ENCODE assay signal across 28 cellular contexts in the genomic region with DNA sequence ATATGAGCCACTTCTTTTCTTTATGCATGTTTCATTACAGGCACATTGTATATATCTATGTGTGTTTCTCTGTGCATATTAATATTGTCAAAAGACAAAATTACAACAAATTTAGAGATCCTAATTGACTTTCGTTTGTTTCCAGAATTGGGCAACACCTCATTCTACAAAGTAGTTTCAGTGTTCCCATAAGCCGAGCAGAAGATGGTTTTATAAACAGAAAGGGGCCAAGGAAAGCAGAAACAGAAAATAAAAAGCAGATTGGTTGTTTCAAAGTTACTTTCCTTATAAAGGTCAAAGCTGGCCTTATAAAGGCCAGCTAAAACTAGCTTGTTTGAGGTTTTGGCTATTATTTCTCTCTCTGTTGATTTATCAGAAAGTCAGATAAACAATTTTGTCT.
DNase-seq lines count a peak whose midpoint lies in the region; ATAC-seq and TF ChIP-seq lines count a peak whose summit lies in the region.
"Had no signal": no experiment of that assay in that cellular context is flagged by ENCODE, and none has a peak within 500 bp of the region (broad histone marks: within the 10 kb centered on the region; RNA-seq: fewer than 3 reads in every experiment).

No MANE protein-coding gene starts in this region.

- BruUV-seq in mammary epithelial cell (replicated peaks; lab: Mats Ljungman, UMichigan) (no TSS peak), Caco-2 (replicated peaks; lab: Mats Ljungman, UMichigan) (no TSS peak)

- H3K9ac ChIP-seq in mammary epithelial cell (ENCODE audit: insufficient read depth, low read length), result no peak overlapping the region
- H3K9ac ChIP-seq in rectal smooth muscle tissue (ENCODE audit: low read length), result no peak overlapping the region

- no peaks in the 10 kb centered on the region for H3K36me3 Mint-ChIP-seq in Caco-2 (ENCODE audit: insufficient read depth, unreplicated experiment)
- H3K36me3 Mint-ChIP-seq: activated naive CD8-positive, alpha-beta T cell treated with anti-CD3 and anti-CD28 coated beads for 36 hours; CD4-positive, CD25-positive, alpha-beta regulatory T cell; immature natural killer cell had no signal

- DNase-seq in breast epithelium (ENCODE audit: low spot score in 2 of 2) (no peak), mammary epithelial cell (no peak), fibroblast of gingiva (ENCODE audit: low read depth) (peak; percentile 80), uterus (no peak), Caco-2 (no peak), SIG-M5 (lab: John Stamatoyannopoulos, UW) (no peak)
- DNase-seq: activated CD4-positive, alpha-beta memory T cell treated with anti-CD3 and anti-CD28 coated beads, Interleukin-2, amount 10 ng/mL, durations not matched to agents 7 days and 5 days; activated naive CD8-positive, alpha-beta T cell treated with anti-CD3 and anti-CD28 coated beads for 36 hours; CD4-positive, CD25-positive, alpha-beta regulatory T cell; hypothalamus; immature natural killer cell; midbrain; MV-4-11; NCI-H1436 treated with DMSO at 0.1 percent for 48 hours; NCI-H2107; NCI-H82; RPMI8226; stimulated activated CD8-positive, alpha-beta memory T cell treated with anti-CD3 and anti-CD28 coated beads, Interleukin-4, amount 100 ng/mL, for 48 hours had no signal

- peaks cover 17% of the 10 kb centered on the region for H3K9me3 Mint-ChIP-seq in Caco-2 (ENCODE audit: unreplicated experiment)
- H3K9me3 Mint-ChIP-seq: activated CD4-positive, alpha-beta memory T cell treated with anti-CD3 and anti-CD28 coated beads, Interleukin-2, amount 10 ng/mL, durations not matched to agents 7 days and 5 days; activated naive CD8-positive, alpha-beta T cell treated with anti-CD3 and anti-CD28 coated beads for 36 hours; activated T-helper 17 cell treated with anti-CD3 and anti-CD28 coated beads, Interleukin-2, amount 50 U/mL, for 72 hours; CD4-positive, CD25-positive, alpha-beta regulatory T cell; central memory CD8-positive, alpha-beta T cell; immature natural killer cell had no signal

- intact Hi-C loops in breast epithelium (cut with DNase I; ENCODE audit: low total_unique reads), result no loop called here
- intact Hi-C loops in mammary epithelial cell (cut with micrococcal nuclease), result no loop called here
- intact Hi-C loops in uterus (cut with DNase I; ENCODE audit: low total_unique reads), result no loop called here
- intact Hi-C loops in Caco-2 (cut with micrococcal nuclease; ENCODE audit: unreplicated experiment), result loop anchor here (10.0 kb wide), 1 partner anchor 396 kb away; a partner anchor contains a TSS

- TF ChIP-seq CTCF in breast epithelium (IDR thresholded peaks at IDR 0.05), result no peak
- no peak for TF ChIP-seq CTCF in mammary epithelial cell (conservative IDR thresholded peaks at IDR 0.05 in 1 of 2, IDR thresholded peaks at IDR 0.05 in 1 of 2; ENCODE audit: extremely low read depth in 1 of 2, insufficient read depth in 1 of 2, low read depth in 1 of 2, low read length in 2 of 2)
- TF ChIP-seq CTCF in uterus (IDR thresholded peaks at IDR 0.05), result no peak
- TF ChIP-seq CTCF in Caco-2 (IDR thresholded peaks at IDR 0.05; ENCODE audit: insufficient read depth in 1 of 2, low read depth in 1 of 2, low read length in 1 of 2, severe bottlenecking in 1 of 2, unreplicated experiment in 1 of 2), result no peak

- H3K36me3 ChIP-seq in breast epithelium, result no peaks in the 10 kb centered on the region
- no peaks in the 10 kb centered on the region for H3K36me3 ChIP-seq in mammary epithelial cell (ENCODE audit: insufficient read depth, low read length)
- H3K36me3 ChIP-seq in rectal smooth muscle tissue (ENCODE audit: control insufficient read depth, insufficient read depth, low read length), result no peaks in the 10 kb centered on the region
- no peaks in the 10 kb centered on the region for H3K36me3 ChIP-seq in uterus
- no peaks in the 10 kb centered on the region for H3K36me3 ChIP-seq in Caco-2 (ENCODE audit: control insufficient read depth, insufficient read depth, low read length)
- H3K36me3 ChIP-seq: gastroesophageal sphincter had no signal

- H3K4me1 ChIP-seq in breast epithelium, result no peaks in the 10 kb centered on the region
- no peaks in the 10 kb centered on the region for H3K4me1 ChIP-seq in mammary epithelial cell (ENCODE audit: insufficient read depth, low read length)
- H3K4me1 ChIP-seq in rectal smooth muscle tissue (ENCODE audit: control insufficient read depth, insufficient read depth, low read length), result peaks cover 13% of the 10 kb centered on the region
- H3K4me1 ChIP-seq in uterus, result no peaks in the 10 kb centered on the region
- peaks cover 15% of the 10 kb centered on the region for H3K4me1 ChIP-seq in Caco-2

- H3K79me2 ChIP-seq in mammary epithelial cell (ENCODE audit: insufficient read depth, low read length), result no peaks in the 10 kb centered on the region

- in situ Hi-C loops in mammary epithelial cell (cut with MboI; ENCODE audit: low sequenced_read_pairs in 2 of 2), result no loop called here

- no peak overlapping the region for H3K4me2 ChIP-seq in mammary epithelial cell (ENCODE audit: insufficient read depth, low read depth, low read length)

- no peak overlapping the region for H3K4me3 Mint-ChIP-seq in Caco-2 (ENCODE audit: unreplicated experiment)
- H3K4me3 Mint-ChIP-seq: activated CD4-positive, alpha-beta memory T cell treated with anti-CD3 and anti-CD28 coated beads, Interleukin-2, amount 10 ng/mL, durations not matched to agents 7 days and 5 days; activated naive CD8-positive, alpha-beta T cell treated with anti-CD3 and anti-CD28 coated beads for 36 hours; activated T-helper 17 cell treated with anti-CD3 and anti-CD28 coated beads, Interleukin-2, amount 50 U/mL, for 72 hours; CD4-positive, CD25-positive, alpha-beta regulatory T cell; central memory CD8-positive, alpha-beta T cell; immature natural killer cell; natural killer cell treated with Interleukin-12 subunit alpha and Interleukin-12 subunit beta and Interleukin-15 and Interleukin-18, amount 100 ng/mL, for 72 hours had no signal

- no peak overlapping the region for H3K4me3 ChIP-seq in breast epithelium
- H3K4me3 ChIP-seq in mammary epithelial cell (replicated peaks in 1 of 3; ENCODE audit: insufficient read depth in 1 of 3, low read depth in 2 of 3, low read length in 3 of 3), result no peak overlapping the region
- H3K4me3 ChIP-seq in rectal smooth muscle tissue (ENCODE audit: low read length), result no peak overlapping the region
- no peak overlapping the region for H3K4me3 ChIP-seq in uterus
- no peak overlapping the region for H3K4me3 ChIP-seq in Caco-2 (ENCODE audit: low read depth, low read length)
- H3K4me3 ChIP-seq: gastroesophageal sphincter, GM12878, skin epidermis had no signal

- no peaks in the 10 kb centered on the region for H4K20me1 ChIP-seq in mammary epithelial cell (ENCODE audit: insufficient read depth, low read length)

- TF ChIP-seq POLR2A in breast epithelium (IDR thresholded peaks at IDR 0.05) (no peak), uterus (IDR thresholded peaks at IDR 0.05) (no peak)

- H3K4me1 Mint-ChIP-seq in Caco-2 (ENCODE audit: low read depth, unreplicated experiment), result peaks cover 5% of the 10 kb centered on the region
- H3K4me1 Mint-ChIP-seq: activated CD4-positive, alpha-beta memory T cell treated with anti-CD3 and anti-CD28 coated beads, Interleukin-2, amount 10 ng/mL, durations not matched to agents 7 days and 5 days; activated naive CD8-positive, alpha-beta T cell treated with anti-CD3 and anti-CD28 coated beads for 36 hours; activated T-helper 17 cell treated with anti-CD3 and anti-CD28 coated beads, Interleukin-2, amount 50 U/mL, for 72 hours; CD4-positive, CD25-positive, alpha-beta regulatory T cell; central memory CD8-positive, alpha-beta T cell; immature natural killer cell had no signal

- ATAC-seq in GM21381 (IDR thresholded peaks at IDR 0.05; ENCODE audit: unreplicated experiment), result no peak
- ATAC-seq: activated CD4-positive, CD25-positive, alpha-beta regulatory T cell treated with anti-CD3 and anti-CD28 coated beads, Interleukin-2, amount 50 U/mL, for 24 hours; activated T-helper 17 cell treated with anti-CD3 and anti-CD28 coated beads, Interleukin-2, amount 50 U/mL, for 72 hours; gastroesophageal sphincter; GM12878; natural killer cell treated with Interleukin-12 subunit alpha and Interleukin-12 subunit beta and Interleukin-15 and Interleukin-18, amount 100 ng/mL, for 72 hours had no signal

- 100% methylated on average over 2 of the region's 2 CpGs for WGBS in mammary epithelial cell (ENCODE audit: low coverage, missing lambda C conversion rate)

- dilution Hi-C loops in mammary epithelial cell (cut with HindIII; ENCODE audit: low sequenced_read_pairs), result no loop called here

- H3K27ac ChIP-seq in breast epithelium (peak overlapping the region; percentile 54 to 62), mammary epithelial cell (ENCODE audit: insufficient read depth, low read depth, low read length) (no peak overlapping the region), rectal smooth muscle tissue (ENCODE audit: low read depth, low read length) (peak overlapping the region; percentile 48), uterus (peak overlapping the region; percentile 75 to 77)
- H3K27ac ChIP-seq: 22Rv1 had no signal

- CTCF ChIA-PET in mammary epithelial cell (lab: Charles Lee; ENCODE audit: low non-redundant PET) (no interaction called here), Caco-2 (lab: Charles Lee) (no interaction called here)

- no peak overlapping the region for H2AFZ ChIP-seq in mammary epithelial cell (ENCODE audit: low read depth, low read length)

- H3K27ac Mint-ChIP-seq in Caco-2 (ENCODE audit: unreplicated experiment), result no peak overlapping the region
- H3K27ac Mint-ChIP-seq: activated CD4-positive, alpha-beta memory T cell treated with anti-CD3 and anti-CD28 coated beads, Interleukin-2, amount 10 ng/mL, durations not matched to agents 7 days and 5 days; activated naive CD8-positive, alpha-beta T cell treated with anti-CD3 and anti-CD28 coated beads for 36 hours; activated T-helper 17 cell treated with anti-CD3 and anti-CD28 coated beads, Interleukin-2, amount 50 U/mL, for 72 hours; CD4-positive, CD25-positive, alpha-beta regulatory T cell; immature natural killer cell; natural killer cell treated with Interleukin-12 subunit alpha and Interleukin-12 subunit beta and Interleukin-15 and Interleukin-18, amount 100 ng/mL, for 72 hours had no signal

- H3K9me3 ChIP-seq in breast epithelium, result no peaks in the 10 kb centered on the region
- H3K9me3 ChIP-seq in mammary epithelial cell (replicated peaks; ENCODE audit: insufficient read depth, low read length), result no peaks in the 10 kb centered on the region
- H3K9me3 ChIP-seq in uterus, result no peaks in the 10 kb centered on the region
- H3K9me3 ChIP-seq in Caco-2, result no peaks in the 10 kb centered on the region
- H3K9me3 ChIP-seq: gastroesophageal sphincter had no signal

- H3K27me3 Mint-ChIP-seq in Caco-2 (ENCODE audit: insufficient read depth, unreplicated experiment), result no peaks in the 10 kb centered on the region
- H3K27me3 Mint-ChIP-seq: activated CD4-positive, alpha-beta memory T cell treated with anti-CD3 and anti-CD28 coated beads, Interleukin-2, amount 10 ng/mL, durations not matched to agents 7 days and 5 days; activated naive CD8-positive, alpha-beta T cell treated with anti-CD3 and anti-CD28 coated beads for 36 hours; activated T-helper 17 cell treated with anti-CD3 and anti-CD28 coated beads, Interleukin-2, amount 50 U/mL, for 72 hours; central memory CD8-positive, alpha-beta T cell had no signal

- H3K27me3 ChIP-seq in breast epithelium, result no peaks in the 10 kb centered on the region
- no peaks in the 10 kb centered on the region for H3K27me3 ChIP-seq in mammary epithelial cell (ENCODE audit: insufficient read depth, low read length)
- H3K27me3 ChIP-seq in rectal smooth muscle tissue (ENCODE audit: control insufficient read depth, insufficient read depth, low read length), result no peaks in the 10 kb centered on the region
- H3K27me3 ChIP-seq in uterus, result no peaks in the 10 kb centered on the region
- H3K27me3 ChIP-seq in Caco-2 (replicated peaks; ENCODE audit: control insufficient read depth, insufficient read depth, low read length), result no peaks in the 10 kb centered on the region
- H3K27me3 ChIP-seq: gastroesophageal sphincter had no signal

- POLR2A ChIA-PET in Caco-2 (lab: Charles Lee), result no interaction called here
